ENCODE assay signal across 8 cellular contexts in genomic region chr15:75578948-75579908, GRCh38. TPM values are rescaled to one million over a fixed set of nuclear protein-coding genes. Genes with fewer than 3 reads are reported as not detected.
A peak's percentile ranks its signal among the peaks of the same experiment; 100 is the strongest.
DNase-seq lines count a peak whose midpoint lies in the region; ATAC-seq, FAIRE-seq and TF ChIP-seq lines count a peak whose summit lies in the region.

Gene PTPN9, minus strand, starts transcription at chr15:75579315. Its CDS starts 539 bp downstream, at chr15:75578776.

- ATAC-seq in mucosa of descending colon, result peak; percentile 89

- intact Hi-C loops in mucosa of descending colon (cut with DNase I, micrococcal nuclease), result no loop called here

- no peak for FAIRE-seq in HTR-8/SVneo (lab: Jason Lieb, UNC)

- no peaks in the 10 kb centered on the region for H3K9me3 ChIP-seq in mucosa of descending colon

- peak; percentile 60 for TF ChIP-seq POLR2A in GM19099 (IDR thresholded peaks at IDR 0.05; ENCODE audit: extremely low read depth, insufficient read length, low read depth)

- DNase-seq in AG08396 (ENCODE audit: low spot score) (peak; percentile 86), HTR-8/SVneo (ENCODE audit: insufficient read length, low spot score) (peak; percentile 76), OCI-M1 (lab: John Stamatoyannopoulos, UW) (peak; percentile 87), activated T-cell treated with anti-CD3 and anti-CD28 coated beads for 4 hours (peak; percentile 55), epithelial cell of proximal tubule (ENCODE audit: low read depth) (no peak), mucosa of descending colon (peak; percentile 84 to 87 (median 86))
- DNase-seq in stimulated activated CD8-positive, alpha-beta memory T cell treated with anti-CD3 and anti-CD28 coated beads, Interleukin-2, amount 100 ng/mL, for 48 hours (ENCODE audit: low read depth in 2 of 2), result peak; percentile 61 to 62

- H3K4me1 ChIP-seq in mucosa of descending colon (ENCODE audit: low read depth), result peaks cover 16% of the 10 kb centered on the region

- TF ChIP-seq CTCF in epithelial cell of proximal tubule (conservative IDR thresholded peaks at IDR 0.05; ENCODE audit: low read depth, low read length) (peak; percentile 37), mucosa of descending colon (IDR thresholded peaks at IDR 0.05) (peak; percentile 33)

- no peaks in the 10 kb centered on the region for H3K36me3 ChIP-seq in mucosa of descending colon (ENCODE audit: low read depth)

- peak within 1 kb of the TSS; percentile 99 for H3K4me3 ChIP-seq in epithelial cell of proximal tubule (ENCODE audit: low read depth, low read length)
- H3K4me3 ChIP-seq in mucosa of descending colon, result peak within 1 kb of the TSS; percentile 90

RNA-seq across cellular contexts. Expression of gene PTPN9, which starts in this region (rescaled TPM):
- total RNA-seq in epithelial cell of proximal tubule (23.8 and 29.4 TPM in 2 replicates), mucosa of descending colon (10 to 100 TPM; 32.0 to 47.1 (median 36.8) TPM)
